Comparison of ENCODE assay signal across 26 cellular contexts in the genomic region with DNA sequence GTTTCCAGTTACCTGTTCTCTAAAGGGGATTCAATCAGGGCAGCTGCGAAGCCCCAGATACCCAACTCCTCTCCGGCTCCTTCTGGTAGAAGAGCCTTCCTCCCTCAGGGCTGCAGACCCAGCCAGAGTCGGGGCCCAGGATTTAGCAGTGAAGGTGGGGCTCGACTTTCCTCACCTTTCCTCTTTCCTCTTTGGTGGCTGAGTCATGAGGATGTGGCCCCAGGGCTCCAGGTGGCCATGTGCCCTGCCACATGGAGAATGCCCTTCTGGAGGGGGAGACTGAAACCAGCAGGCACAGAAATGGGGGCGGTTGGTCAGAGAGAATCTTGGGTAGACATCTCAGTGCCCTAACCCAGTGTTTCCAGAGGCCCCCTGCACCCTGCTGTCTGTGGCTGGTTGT.
"Had no signal": no experiment of that assay in that cellular context is flagged by ENCODE, and none has a peak within 500 bp of the region (broad histone marks: within the 10 kb centered on the region; RNA-seq: fewer than 3 reads in every experiment).

No MANE protein-coding gene starts in this region.

- H3K27me3 ChIP-seq: body of pancreas, dorsolateral prefrontal cortex, esophagus muscularis mucosa, heart right ventricle, left lung, spleen, tibial nerve had no signal

- H3K4me3 Mint-ChIP-seq: activated B cell treated with CpG ODN at 0.5 μM for 24 hours; activated CD8-positive, alpha-beta memory T cell treated with anti-CD3 and anti-CD28 coated beads, Interleukin-2, amount 10 ng/mL, durations not matched to agents 7 days and 5 days; activated CD8-positive, alpha-beta T cell treated with anti-CD3 and anti-CD28 coated beads, Interleukin-2, amount 10 ng/mL, durations not matched to agents 7 days and 5 days; activated T-cell treated with anti-CD3 and anti-CD28 coated beads, Interleukin-2, amount 50 U/mL, for 72 hours; effector memory CD8-positive, alpha-beta T cell; natural killer cell treated with Interleukin-12 subunit alpha and Interleukin-12 subunit beta and Interleukin-15 and Interleukin-18, amount 100 ng/mL, for 72 hours; T-helper 2 cell treated with Interferon-gamma antibody and Interleukin-4, amounts not matched to agents 5 μg/mL and 100 μg/mL, for 36 hours had no signal

- H3K36me3 ChIP-seq: esophagus muscularis mucosa, heart right ventricle, left lung, lower lobe of right lung, spleen, tibial nerve had no signal

- H3K27ac ChIP-seq: body of pancreas, coronary artery, dorsolateral prefrontal cortex, esophagus muscularis mucosa, heart right ventricle, left lung, lower lobe of right lung, parathyroid adenoma, spleen, tibial nerve had no signal

- ATAC-seq: activated CD8-positive, alpha-beta memory T cell treated with anti-CD3 and anti-CD28 coated beads, Interleukin-2, amount 10 ng/mL, durations not matched to agents 7 days and 5 days; activated CD8-positive, alpha-beta T cell treated with anti-CD3 and anti-CD28 coated beads, Interleukin-2, amount 10 ng/mL, durations not matched to agents 7 days and 5 days; activated naive CD4-positive, alpha-beta T cell treated with anti-CD3 and anti-CD28 coated beads, Interleukin-2, amount 50 U/mL, for 72 hours; activated T-cell treated with anti-CD3 and anti-CD28 coated beads, Interleukin-2, amount 50 U/mL, for 72 hours; body of pancreas; effector memory CD8-positive, alpha-beta T cell; left lung; lower lobe of right lung; mucosa of descending colon; natural killer cell treated with Interleukin-12 subunit alpha and Interleukin-12 subunit beta and Interleukin-15 and Interleukin-18, amount 100 ng/mL, for 72 hours; right cardiac atrium had no signal

- H3K4me1 Mint-ChIP-seq: activated B cell treated with CpG ODN at 0.5 μM for 24 hours had no signal

- H3K27me3 Mint-ChIP-seq: activated B cell treated with CpG ODN at 0.5 μM for 24 hours; effector memory CD8-positive, alpha-beta T cell; natural killer cell treated with Interleukin-12 subunit alpha and Interleukin-12 subunit beta and Interleukin-15 and Interleukin-18, amount 100 ng/mL, for 72 hours had no signal

- H3K9me3 Mint-ChIP-seq: activated B cell treated with CpG ODN at 0.5 μM for 24 hours; activated T-cell treated with anti-CD3 and anti-CD28 coated beads, Interleukin-2, amount 50 U/mL, for 72 hours; effector memory CD8-positive, alpha-beta T cell; natural killer cell treated with Interleukin-12 subunit alpha and Interleukin-12 subunit beta and Interleukin-15 and Interleukin-18, amount 100 ng/mL, for 72 hours; T-helper 2 cell treated with Interferon-gamma antibody and Interleukin-4, amounts not matched to agents 5 μg/mL and 100 μg/mL, for 36 hours had no signal

- H3K9me3 ChIP-seq: body of pancreas, esophagus muscularis mucosa, heart right ventricle, left lung, lower lobe of right lung, mucosa of descending colon, spleen, tibial nerve had no signal

- H3K4me3 ChIP-seq: body of pancreas, coronary artery, dorsolateral prefrontal cortex, esophagus muscularis mucosa, heart right ventricle, left lung, lower lobe of right lung, mucosa of descending colon, spleen, tibial nerve had no signal

- H3K9ac ChIP-seq: parathyroid adenoma had no signal

- H2AFZ ChIP-seq: parathyroid adenoma had no signal

- H3K27ac Mint-ChIP-seq: activated B cell treated with CpG ODN at 0.5 μM for 24 hours; activated CD8-positive, alpha-beta memory T cell treated with anti-CD3 and anti-CD28 coated beads, Interleukin-2, amount 10 ng/mL, durations not matched to agents 7 days and 5 days; activated CD8-positive, alpha-beta T cell treated with anti-CD3 and anti-CD28 coated beads, Interleukin-2, amount 10 ng/mL, durations not matched to agents 7 days and 5 days; activated naive CD4-positive, alpha-beta T cell treated with anti-CD3 and anti-CD28 coated beads, Interleukin-2, amount 50 U/mL, for 72 hours; activated T-cell treated with anti-CD3 and anti-CD28 coated beads, Interleukin-2, amount 50 U/mL, for 72 hours; effector memory CD8-positive, alpha-beta T cell; natural killer cell treated with Interleukin-12 subunit alpha and Interleukin-12 subunit beta and Interleukin-15 and Interleukin-18, amount 100 ng/mL, for 72 hours; T-helper 2 cell treated with Interferon-gamma antibody and Interleukin-4, amounts not matched to agents 5 μg/mL and 100 μg/mL, for 36 hours had no signal

- H3K79me2 ChIP-seq: parathyroid adenoma had no signal

- H3K36me3 Mint-ChIP-seq: activated CD8-positive, alpha-beta memory T cell treated with anti-CD3 and anti-CD28 coated beads, Interleukin-2, amount 10 ng/mL, durations not matched to agents 7 days and 5 days; natural killer cell treated with Interleukin-12 subunit alpha and Interleukin-12 subunit beta and Interleukin-15 and Interleukin-18, amount 100 ng/mL, for 72 hours had no signal

- H3K4me1 ChIP-seq: body of pancreas, left lung, lower lobe of right lung, parathyroid adenoma, spleen, tibial nerve had no signal

- DNase-seq: activated B cell treated with CpG ODN at 0.5 μM for 24 hours; activated CD8-positive, alpha-beta memory T cell treated with anti-CD3 and anti-CD28 coated beads, Interleukin-2, amount 10 ng/mL, durations not matched to agents 7 days and 5 days; activated CD8-positive, alpha-beta T cell treated with anti-CD3 and anti-CD28 coated beads, Interleukin-2, amount 10 ng/mL, durations not matched to agents 7 days and 5 days; activated naive CD4-positive, alpha-beta T cell; activated T-cell treated with anti-CD3 and anti-CD28 coated beads, Interleukin-2, amount 50 U/mL, for 72 hours; dorsolateral prefrontal cortex; effector memory CD8-positive, alpha-beta T cell; foreskin melanocyte; heart right ventricle; kidney glomerular epithelial cell; left lung; lower lobe of right lung; mucosa of descending colon; occipital lobe; right cardiac atrium; spleen; stimulated activated naive CD4-positive, alpha-beta T cell treated with Interleukin-2 at 50 U/mL for 16 hours; T-helper 1 cell had no signal
